ENCODE assay signal across 8 cellular contexts in genomic region chr14:95515523-95516517, GRCh38. TPM values are rescaled to one million over a fixed set of nuclear protein-coding genes. Genes with fewer than 3 reads are reported as not detected.
DNase-seq lines count a peak whose midpoint lies in the region; ATAC-seq, FAIRE-seq and TF ChIP-seq lines count a peak whose summit lies in the region.

No MANE protein-coding gene starts in this region.

- no peaks in the 10 kb centered on the region for H3K9me3 Mint-ChIP-seq in activated naive CD4-positive, alpha-beta T cell treated with anti-CD3 and anti-CD28 coated beads, Interleukin-2, amount 50 U/mL, for 24 hours

- no peak for FAIRE-seq in D721Med (lab: Jason Lieb, UNC)
- peak; percentile 26 for FAIRE-seq in HTR-8/SVneo (lab: Jason Lieb, UNC)

- H3K36me3 Mint-ChIP-seq in activated naive CD4-positive, alpha-beta T cell treated with anti-CD3 and anti-CD28 coated beads, Interleukin-2, amount 50 U/mL, for 24 hours: no peaks in the 10 kb centered on the region

- H3K27me3 Mint-ChIP-seq in activated naive CD4-positive, alpha-beta T cell treated with anti-CD3 and anti-CD28 coated beads, Interleukin-2, amount 50 U/mL, for 24 hours: no peaks in the 10 kb centered on the region

- intact Hi-C loops in left cardiac atrium (cut with DNase I): loop anchor here in 1 of 2 donors (5.0 kb wide), 1 partner anchor 34 kb away; no protein-coding TSS in a partner anchor

- H3K4me3 Mint-ChIP-seq in activated naive CD4-positive, alpha-beta T cell treated with anti-CD3 and anti-CD28 coated beads, Interleukin-2, amount 50 U/mL, for 24 hours: peak overlapping the region; percentile 86

- H3K4me1 Mint-ChIP-seq in activated naive CD4-positive, alpha-beta T cell treated with anti-CD3 and anti-CD28 coated beads, Interleukin-2, amount 50 U/mL, for 24 hours: peaks cover 70% of the 10 kb centered on the region

- DNase-seq in D721Med (ENCODE audit: insufficient read length, low spot score) (peak; percentile 87), GM20000 (ENCODE audit: low spot score) (peak; percentile 94), HTR-8/SVneo (ENCODE audit: insufficient read length, low spot score) (no peak), SK-MEL-5 (ENCODE audit: low read depth, low spot score) (peak; percentile 13), left cardiac atrium (peak; percentile 79), retinal pigment epithelial cell (ENCODE audit: low read depth) (no peak), SHP77 (lab: John Stamatoyannopoulos, UW) (no peak)

- no peak for TF ChIP-seq CTCF in D721Med (IDR thresholded peaks at IDR 0.05; ENCODE audit: insufficient read depth, missing control alignments)
- TF ChIP-seq CTCF in GM20000 (IDR thresholded peaks at IDR 0.05; ENCODE audit: extremely low read depth, missing control alignments): no peak
- TF ChIP-seq CTCF in retinal pigment epithelial cell (conservative IDR thresholded peaks at IDR 0.05; ENCODE audit: low read depth, low read length): peak; percentile 36

- peak; percentile 78 to 79 for ATAC-seq in left cardiac atrium

- H3K27ac Mint-ChIP-seq in activated naive CD4-positive, alpha-beta T cell treated with anti-CD3 and anti-CD28 coated beads, Interleukin-2, amount 50 U/mL, for 24 hours: peak overlapping the region; percentile 68

- peak overlapping the region; percentile 49 for H3K4me3 ChIP-seq in retinal pigment epithelial cell (ENCODE audit: low read length)

- in situ Hi-C loops in SK-MEL-5 (cut with HindIII; ENCODE audit: low pct_unique_long_range_greater_than_20kb, low sequenced_read_pairs): no loop called here

RNA-seq across cellular contexts. Expression of gene SYNE3, which starts 0.6 kb away (rescaled TPM):
- total RNA-seq in SK-MEL-5 (2014; rRNA removed; shearing (Covaris generic)): 1.3 and 1.6 TPM in 2 replicates
- 0.41 and 0.81 TPM in 2 replicates for polyA plus RNA-seq in SK-MEL-5 (2015; cell fraction: cytosol; rRNA removed)
- polyA plus RNA-seq in SK-MEL-5 (2015; cell fraction: nucleus; rRNA removed): 1.5 and 2.6 TPM in 2 replicates
- 10 to 100 TPM; 24.6 to 34.3 TPM for total RNA-seq in left cardiac atrium

RNA-seq across cellular contexts. Expression of gene GLRX5, which starts 19.0 kb away (rescaled TPM):
- total RNA-seq in SK-MEL-5 (2014; rRNA removed; shearing (Covaris generic)): 49.2 and 57.5 TPM in 2 replicates
- polyA plus RNA-seq in SK-MEL-5 (2015; cell fraction: cytosol; rRNA removed): 30.6 and 43.0 TPM in 2 replicates
- 11.6 and 11.7 TPM in 2 replicates for polyA plus RNA-seq in SK-MEL-5 (2015; cell fraction: nucleus; rRNA removed)
- total RNA-seq in left cardiac atrium: 10 to 100 TPM; 59.7 to 78.1 TPM

Comparison
In these comparisons a context has a peak if more than half of its experiments do, and no peak if none do; other contexts are left out.
1. DNase-seq: peak in D721Med (single experiment), GM20000 (single experiment), SK-MEL-5 (single experiment) and left cardiac atrium (single experiment); none in HTR-8/SVneo (single experiment), retinal pigment epithelial cell (single experiment) and SHP77 (0 of 2).
2. RNA of gene SYNE3, which starts 0.6 kb away (total RNA-seq): 24.6 to 34.3 TPM in left cardiac atrium; 1.3 to 1.6 TPM in SK-MEL-5; every median in the first group is over 10 times any median in the second.